Comparison of ENCODE assay signal across 20 cellular contexts in genomic region chr5:179135006-179135405, GRCh38.
DNase-seq lines count a peak whose midpoint lies in the region; ATAC-seq and TF ChIP-seq lines count a peak whose summit lies in the region.
"Had no signal": no experiment of that assay in that cellular context is flagged by ENCODE, and none has a peak within 500 bp of the region (broad histone marks: within the 10 kb centered on the region; RNA-seq: fewer than 3 reads in every experiment).

No MANE protein-coding gene starts in this region.

- H3K9me3 Mint-ChIP-seq in glutamatergic neuron (ENCODE audit: unreplicated experiment) (peaks cover 5% of the 10 kb centered on the region), neural progenitor cell (peaks cover 12% of the 10 kb centered on the region)
- peaks cover 8% of the 10 kb centered on the region for H3K9me3 Mint-ChIP-seq in T-helper 2 cell treated with Interferon-gamma antibody and Interleukin-4, amounts not matched to agents 5 μg/mL and 100 μg/mL, for 36 hours

- no peaks in the 10 kb centered on the region for H3K79me2 ChIP-seq in neural progenitor cell (ENCODE audit: low read depth)

- H3K27ac Mint-ChIP-seq in glutamatergic neuron (ENCODE audit: unreplicated experiment) (no peak overlapping the region), neural progenitor cell (peak overlapping the region; percentile 37)
- no peak overlapping the region for H3K27ac Mint-ChIP-seq in T-helper 2 cell treated with Interferon-gamma antibody and Interleukin-4, amounts not matched to agents 5 μg/mL and 100 μg/mL, for 36 hours
- H3K27ac Mint-ChIP-seq: CD4-positive, alpha-beta memory T cell had no signal

- no peak overlapping the region for H2AFZ ChIP-seq in neural progenitor cell (replicated peaks)
- H2AFZ ChIP-seq: GM23248 had no signal

- no peak overlapping the region for H3K4me2 ChIP-seq in neural progenitor cell
- H3K4me2 ChIP-seq: BLaER1 treated with 17β-estradiol and CSF1 and Interleukin-3, amounts not matched to agents 10 nM and 100 nM had no signal

- no peak overlapping the region for H3K9ac ChIP-seq in neural progenitor cell
- H3K9ac ChIP-seq: BLaER1 treated with 17β-estradiol and CSF1 and Interleukin-3, amounts not matched to agents 10 nM and 100 nM; GM23248 had no signal

- 87 to 93% methylated on average over 17 to 19 of the region's 19 CpGs for WGBS in aorta, 2 donors

- intact Hi-C loops in left cardiac atrium (cut with DNase I), result no loop called here
- intact Hi-C loops in Right ventricle myocardium superior (cut with DNase I), result no loop called here
- intact Hi-C loops in aorta (cut with DNase I), result no loop called here
- intact Hi-C loops in tibial artery (cut with DNase I; ENCODE audit: low total_unique reads), result no loop called here

- ATAC-seq in left cardiac atrium (no peak), Right ventricle myocardium superior (ENCODE audit: poor library complexity) (no peak), aorta (ENCODE audit: low FRiP score) (no peak), GM18517 (IDR thresholded peaks at IDR 0.05; ENCODE audit: unreplicated experiment) (no peak)

- H3K27me3 ChIP-seq in neural progenitor cell (no peaks in the 10 kb centered on the region), aorta (ENCODE audit: control insufficient read depth in 1 of 2, insufficient read depth in 2 of 2, low read length in 1 of 2) (no peaks in the 10 kb centered on the region), tibial artery (no peaks in the 10 kb centered on the region)
- H3K27me3 ChIP-seq: BE2C; BLaER1 treated with 17β-estradiol and CSF1 and Interleukin-3, amounts not matched to agents 10 nM and 100 nM had no signal

- H3K4me3 ChIP-seq in neural progenitor cell (no peak overlapping the region), aorta (ENCODE audit: low read length in 2 of 2) (no peak overlapping the region), tibial artery (no peak overlapping the region)
- H3K4me3 ChIP-seq: BLaER1 treated with 17β-estradiol and CSF1 and Interleukin-3, amounts not matched to agents 10 nM and 100 nM; GM23248 had no signal

- no peak overlapping the region for H3K27ac ChIP-seq in neural progenitor cell
- H3K27ac ChIP-seq in aorta (ENCODE audit: low read depth in 1 of 2, low read length in 2 of 2), result no peak overlapping the region
- H3K27ac ChIP-seq in tibial artery, result no peak overlapping the region
- H3K27ac ChIP-seq: 22Rv1; BLaER1 treated with 17β-estradiol and CSF1 and Interleukin-3, amounts not matched to agents 10 nM and 100 nM; GM23248 had no signal

- H3K4me1 Mint-ChIP-seq in glutamatergic neuron (ENCODE audit: low read depth, unreplicated experiment) (peaks cover 2% of the 10 kb centered on the region), neural progenitor cell (no peaks in the 10 kb centered on the region)
- no peaks in the 10 kb centered on the region for H3K4me1 Mint-ChIP-seq in T-helper 2 cell treated with Interferon-gamma antibody and Interleukin-4, amounts not matched to agents 5 μg/mL and 100 μg/mL, for 36 hours (ENCODE audit: low read depth)
- H3K4me1 Mint-ChIP-seq: CD4-positive, alpha-beta memory T cell had no signal

- H3K4me3 Mint-ChIP-seq in glutamatergic neuron (ENCODE audit: unreplicated experiment) (peak overlapping the region; percentile 47), neural progenitor cell (no peak overlapping the region)
- H3K4me3 Mint-ChIP-seq in T-helper 2 cell treated with Interferon-gamma antibody and Interleukin-4, amounts not matched to agents 5 μg/mL and 100 μg/mL, for 36 hours, result no peak overlapping the region
- H3K4me3 Mint-ChIP-seq: CD4-positive, alpha-beta memory T cell had no signal

- H3K27me3 Mint-ChIP-seq in glutamatergic neuron (ENCODE audit: unreplicated experiment), result peaks cover 6% of the 10 kb centered on the region
- H3K27me3 Mint-ChIP-seq in neural progenitor cell (ENCODE audit: insufficient read depth, low read depth), result peaks cover 4% of the 10 kb centered on the region
- H3K27me3 Mint-ChIP-seq in T-helper 2 cell treated with Interferon-gamma antibody and Interleukin-4, amounts not matched to agents 5 μg/mL and 100 μg/mL, for 36 hours (ENCODE audit: low read depth), result no peaks in the 10 kb centered on the region
- H3K27me3 Mint-ChIP-seq: CD4-positive, alpha-beta memory T cell had no signal

- H3K36me3 ChIP-seq in neural progenitor cell (no peaks in the 10 kb centered on the region), aorta (ENCODE audit: control insufficient read depth in 1 of 2, insufficient read depth in 2 of 2, low read length in 1 of 2) (no peaks in the 10 kb centered on the region), tibial artery (peaks cover 13 to 54% (median 48%) of the 10 kb centered on the region in 3 donors)
- H3K36me3 ChIP-seq: BE2C; BLaER1 treated with 17β-estradiol and CSF1 and Interleukin-3, amounts not matched to agents 10 nM and 100 nM had no signal

- H3F3A ChIP-seq in neural progenitor cell (ENCODE audit: low read depth), result no peaks in the 10 kb centered on the region

- no peak for TF ChIP-seq CTCF in glutamatergic neuron (IDR thresholded peaks at IDR 0.05; ENCODE audit: partially characterized antibody, unreplicated experiment)
- TF ChIP-seq CTCF in neural progenitor cell (IDR thresholded peaks at IDR 0.05), result no peak
- no peak for TF ChIP-seq CTCF in tibial artery (IDR thresholded peaks at IDR 0.05)

- H3K36me3 Mint-ChIP-seq in glutamatergic neuron (ENCODE audit: unreplicated experiment) (peaks cover 4% of the 10 kb centered on the region), neural progenitor cell (peaks cover 6% of the 10 kb centered on the region)
- H3K36me3 Mint-ChIP-seq in T-helper 2 cell treated with Interferon-gamma antibody and Interleukin-4, amounts not matched to agents 5 μg/mL and 100 μg/mL, for 36 hours (ENCODE audit: low read depth), result no peaks in the 10 kb centered on the region
- H3K36me3 Mint-ChIP-seq: CD4-positive, alpha-beta memory T cell had no signal

- DNase-seq in left cardiac atrium (peak; percentile 11), Right ventricle myocardium superior (no peak), glutamatergic neuron (no peak), neural progenitor cell (ENCODE audit: low spot score) (no peak), aorta (peak; percentile 10 to 65), tibial artery (no peak)
- DNase-seq in T-helper 2 cell treated with Interferon-gamma antibody and Interleukin-4, amounts not matched to agents 5 μg/mL and 100 μg/mL, for 36 hours (ENCODE audit: low spot score), result no peak
- DNase-seq: AML-193; BE2C; Calu3; CD4-positive, alpha-beta memory T cell; COR-L47; DMS153; DND-41; GM23248; H7; HCEC 1CT had no signal

- H4K20me1 ChIP-seq in neural progenitor cell (ENCODE audit: low read depth), result no peaks in the 10 kb centered on the region
- H4K20me1 ChIP-seq: BLaER1 treated with 17β-estradiol and CSF1 and Interleukin-3, amounts not matched to agents 10 nM and 100 nM had no signal

- H3K4me1 ChIP-seq in neural progenitor cell, result no peaks in the 10 kb centered on the region
- H3K4me1 ChIP-seq in aorta (ENCODE audit: control insufficient read depth in 1 of 2, insufficient read depth in 2 of 2, low read length in 2 of 2), result no peaks in the 10 kb centered on the region
- no peaks in the 10 kb centered on the region for H3K4me1 ChIP-seq in tibial artery
- H3K4me1 ChIP-seq: BE2C had no signal

- no peaks in the 10 kb centered on the region for H3K9me3 ChIP-seq in neural progenitor cell (ENCODE audit: low read depth)
- H3K9me3 ChIP-seq in aorta (ENCODE audit: control insufficient read depth, low read length), result no peaks in the 10 kb centered on the region
- no peaks in the 10 kb centered on the region for H3K9me3 ChIP-seq in tibial artery
- H3K9me3 ChIP-seq: BE2C; BLaER1 treated with 17β-estradiol and CSF1 and Interleukin-3, amounts not matched to agents 10 nM and 100 nM had no signal

Comparison
In these comparisons a context has a peak if more than half of its experiments do, and no peak if none do; other contexts are left out.
1. DNase-seq: peak in left cardiac atrium (single experiment) and aorta (2 of 2); none in Right ventricle myocardium superior (single experiment), glutamatergic neuron (single experiment), neural progenitor cell (single experiment), T-helper 2 cell treated with Interferon-gamma antibody and Interleukin-4, amounts not matched to agents 5 μg/mL and 100 μg/mL, for 36 hours (single experiment) and tibial artery (0 of 2).